1 cellular context compared by ENCODE assay signal in the genomic region with DNA sequence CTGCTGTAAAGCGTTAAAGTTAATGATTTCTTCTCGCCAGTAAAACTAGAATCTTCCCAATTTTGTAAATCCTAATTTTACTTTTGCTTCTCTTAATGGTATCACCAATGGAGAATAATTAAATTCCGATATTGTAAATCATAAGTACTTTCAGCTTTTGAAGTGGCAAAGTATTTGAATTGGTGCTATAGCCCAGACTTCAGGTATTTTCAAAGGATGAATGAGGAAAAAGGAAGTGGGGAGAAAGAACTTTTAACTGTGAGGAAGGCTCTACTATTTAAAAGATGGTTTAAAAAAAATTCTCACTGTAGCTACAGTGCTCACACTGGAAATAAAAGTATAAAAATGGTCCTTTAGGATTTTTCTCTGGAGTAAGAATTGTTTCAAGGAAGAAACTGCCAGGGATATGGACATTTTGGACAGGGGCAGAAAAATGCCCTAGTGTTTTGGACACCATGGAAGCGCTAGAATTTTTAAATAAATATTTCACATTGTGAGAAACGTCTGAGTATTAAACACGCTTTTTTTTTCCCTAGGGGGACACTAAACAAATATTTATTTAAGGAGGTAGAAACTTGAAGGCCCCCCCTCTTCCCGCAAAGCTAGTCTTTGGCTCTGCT.
TF ChIP-seq lines count a peak whose summit lies in the region.

No MANE protein-coding gene starts in this region.

TF ChIP-seq in IMR-90, 13 proteins besides CTCF, POLR2A, EP300 and RAD21 (continued from another document):
- TF ChIP-seq, protein P1, sequence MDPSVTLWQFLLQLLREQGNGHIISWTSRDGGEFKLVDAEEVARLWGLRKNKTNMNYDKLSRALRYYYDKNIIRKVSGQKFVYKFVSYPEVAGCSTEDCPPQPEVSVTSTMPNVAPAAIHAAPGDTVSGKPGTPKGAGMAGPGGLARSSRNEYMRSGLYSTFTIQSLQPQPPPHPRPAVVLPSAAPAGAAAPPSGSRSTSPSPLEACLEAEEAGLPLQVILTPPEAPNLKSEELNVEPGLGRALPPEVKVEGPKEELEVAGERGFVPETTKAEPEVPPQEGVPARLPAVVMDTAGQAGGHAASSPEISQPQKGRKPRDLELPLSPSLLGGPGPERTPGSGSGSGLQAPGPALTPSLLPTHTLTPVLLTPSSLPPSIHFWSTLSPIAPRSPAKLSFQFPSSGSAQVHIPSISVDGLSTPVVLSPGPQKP (IDR thresholded peaks at IDR 0.05; ENCODE audit: borderline replicate concordance, low read depth, low read length): no peak
- TF ChIP-seq MAFK (IDR thresholded peaks at IDR 0.05; ENCODE audit: low read depth, low read length) (no peak), CHD1 (IDR thresholded peaks at IDR 0.05; ENCODE audit: low read depth, low read length) (no peak)
